In genomic region chr2:72920317-72921087, GRCh38 we compare ENCODE assay signal across 9 cellular contexts. TPM values are rescaled to one million over a fixed set of nuclear protein-coding genes. Genes with fewer than 3 reads are reported as not detected.
DNase-seq lines count a peak whose midpoint lies in the region; ATAC-seq and TF ChIP-seq lines count a peak whose summit lies in the region.
"Had no signal": no experiment of that assay in that cellular context is flagged by ENCODE, and none has a peak within 500 bp of the region (broad histone marks: within the 10 kb centered on the region; RNA-seq: fewer than 3 reads in every experiment).

No MANE protein-coding gene starts in this region.

- no peak for TF ChIP-seq CTCF in osteoblast (IDR thresholded peaks at IDR 0.05; ENCODE audit: extremely low read depth, low read depth, low read length)

- H2AFZ ChIP-seq in osteoblast (ENCODE audit: low read length): no peak overlapping the region

- no peaks in the 10 kb centered on the region for H3K4me1 ChIP-seq in osteoblast (ENCODE audit: insufficient read depth, low read length)

- no peak overlapping the region for H3K27ac ChIP-seq in osteoblast (ENCODE audit: low read depth, low read length)
- H3K27ac ChIP-seq: skin epidermis had no signal

- H3K79me2 ChIP-seq in osteoblast (ENCODE audit: insufficient read depth, low read length): no peaks in the 10 kb centered on the region

- DNase-seq in D341Med (ENCODE audit: low spot score): peak; percentile 66
- DNase-seq in NCI-H1105 treated with DMSO at 0.1 percent for 48 hours (lab: John Stamatoyannopoulos, UW): peak; percentile 33
- peak; percentile 33 for DNase-seq in dermis blood vessel endothelial cell
- peak; percentile 94 for DNase-seq in osteoblast (ENCODE audit: insufficient read length, low spot score, missing footprints)
- no peak for DNase-seq in HPDE6-E6E7 (ENCODE audit: extremely low spot score)
- DNase-seq in COR-L47 (lab: John Stamatoyannopoulos, UW): no peak

- ATAC-seq in GM18519 (IDR thresholded peaks at IDR 0.05; ENCODE audit: low FRiP score, unreplicated experiment) (no peak), GM21737 (IDR thresholded peaks at IDR 0.05; ENCODE audit: unreplicated experiment) (no peak)

- H3K9me3 ChIP-seq in osteoblast (ENCODE audit: low read depth, low read length): peaks cover 14% of the 10 kb centered on the region

- peak overlapping the region; percentile 48 for H3K4me2 ChIP-seq in osteoblast (ENCODE audit: insufficient read depth, low read length)

- peaks cover 96% of the 10 kb centered on the region for H3K27me3 ChIP-seq in osteoblast (ENCODE audit: insufficient read depth, low read length)

- no peaks in the 10 kb centered on the region for H3K36me3 ChIP-seq in osteoblast (ENCODE audit: insufficient read depth, low read length)

- H4K20me1 ChIP-seq in osteoblast (ENCODE audit: insufficient read depth, low read length): peaks cover 2% of the 10 kb centered on the region

- peak overlapping the region; percentile 30 for H3K4me3 ChIP-seq in osteoblast (ENCODE audit: insufficient read depth, low read length)

RNA-seq across cellular contexts. Expression of gene EMX1, which starts 3.2 kb away (rescaled TPM):
- total RNA-seq in dermis blood vessel endothelial cell (not detected in 2 replicates), osteoblast (not detected in 2 replicates)

RNA-seq across cellular contexts. Expression of gene SPR, which starts 33.3 kb away (rescaled TPM):
- total RNA-seq in dermis blood vessel endothelial cell (51.7 and 52.4 TPM in 2 replicates), osteoblast (17.0 and 19.2 TPM in 2 replicates)

Comparison
In these comparisons a context has a peak if more than half of its experiments do, and no peak if none do; other contexts are left out.
1. DNase-seq: peak in D341Med (single experiment), NCI-H1105 treated with DMSO at 0.1 percent for 48 hours (single experiment), dermis blood vessel endothelial cell (single experiment) and osteoblast (single experiment); none in HPDE6-E6E7 (single experiment) and COR-L47 (single experiment).